ENCODE assay signal across 8 cellular contexts in the genomic region with DNA sequence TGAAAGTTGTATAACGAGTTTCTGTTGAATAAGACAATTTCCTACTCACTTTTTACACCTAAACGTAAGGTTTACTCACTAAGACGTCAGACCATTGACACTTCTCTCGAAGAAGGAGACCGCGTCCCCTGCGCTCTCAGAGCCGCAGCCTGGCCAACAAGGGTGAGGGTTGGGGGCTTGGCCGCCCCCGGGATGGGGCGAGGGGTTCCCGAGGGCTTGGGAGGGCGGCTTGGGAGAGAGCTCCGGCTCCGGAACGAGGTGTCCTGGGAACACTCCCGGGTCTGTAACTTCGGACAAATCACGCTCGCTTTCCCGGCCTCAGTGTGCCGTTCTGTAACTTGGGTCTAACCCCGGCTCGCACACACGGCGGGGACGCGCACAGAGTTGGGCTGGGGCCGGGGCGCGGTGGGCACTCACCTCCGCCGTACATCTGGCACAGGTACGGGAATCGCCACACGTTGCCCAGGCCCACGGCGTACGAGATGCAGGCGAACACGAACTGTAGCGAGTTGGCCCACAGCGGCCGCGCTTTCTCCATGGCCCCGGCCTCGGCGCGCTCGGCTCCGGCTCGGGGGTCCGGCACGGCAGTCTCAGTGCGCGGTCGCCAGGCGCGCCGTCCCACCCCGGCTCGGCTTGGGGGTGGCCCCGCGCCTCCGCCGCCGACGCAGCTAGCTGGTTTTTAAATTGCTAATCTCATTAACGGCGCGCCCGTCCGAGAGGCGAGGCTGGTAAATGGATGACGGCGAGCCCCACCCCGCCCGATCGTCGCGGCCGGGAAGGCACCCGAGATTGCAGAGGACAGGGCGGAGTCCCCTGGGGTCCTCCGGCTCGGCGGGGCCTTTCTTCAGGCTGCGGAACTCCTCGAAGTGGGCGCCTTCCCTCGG.
DNase-seq lines count a peak whose midpoint lies in the region; ATAC-seq and TF ChIP-seq lines count a peak whose summit lies in the region.

A gene with protein sequence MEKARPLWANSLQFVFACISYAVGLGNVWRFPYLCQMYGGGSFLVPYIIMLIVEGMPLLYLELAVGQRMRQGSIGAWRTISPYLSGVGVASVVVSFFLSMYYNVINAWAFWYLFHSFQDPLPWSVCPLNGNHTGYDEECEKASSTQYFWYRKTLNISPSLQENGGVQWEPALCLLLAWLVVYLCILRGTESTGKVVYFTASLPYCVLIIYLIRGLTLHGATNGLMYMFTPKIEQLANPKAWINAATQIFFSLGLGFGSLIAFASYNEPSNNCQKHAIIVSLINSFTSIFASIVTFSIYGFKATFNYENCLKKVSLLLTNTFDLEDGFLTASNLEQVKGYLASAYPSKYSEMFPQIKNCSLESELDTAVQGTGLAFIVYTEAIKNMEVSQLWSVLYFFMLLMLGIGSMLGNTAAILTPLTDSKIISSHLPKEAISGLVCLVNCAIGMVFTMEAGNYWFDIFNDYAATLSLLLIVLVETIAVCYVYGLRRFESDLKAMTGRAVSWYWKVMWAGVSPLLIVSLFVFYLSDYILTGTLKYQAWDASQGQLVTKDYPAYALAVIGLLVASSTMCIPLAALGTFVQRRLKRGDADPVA (minus strand): TSS at position 655 of the 884 bp plus-strand sequence. CDS start 117 bp downstream, at position 538.

- peak; percentile 67 for ATAC-seq in central memory CD8-positive, alpha-beta T cell (replicated peaks; ENCODE audit: extremely low read depth, poor library complexity, severe bottlenecking)
- ATAC-seq in memory B cell (ENCODE audit: low read depth) (peak; percentile 60), HG03280 (IDR thresholded peaks at IDR 0.05; ENCODE audit: unreplicated experiment) (no peak)

- peaks cover 0 to 64% of the 10 kb centered on the region in 2 donors for H3K27me3 ChIP-seq in tibial artery

- H3K4me3 ChIP-seq in tibial artery: peak within 1 kb of the TSS; percentile 16 to 48

- H3K4me1 Mint-ChIP-seq in central memory CD8-positive, alpha-beta T cell: peaks cover 15% of the 10 kb centered on the region
- H3K4me1 Mint-ChIP-seq in memory B cell: peaks cover 15% of the 10 kb centered on the region

- no peak within 1 kb of the TSS for H3K27ac ChIP-seq in tibial artery

- H3K27ac Mint-ChIP-seq in central memory CD8-positive, alpha-beta T cell (ENCODE audit: low read depth): no peak within 1 kb of the TSS
- H3K27ac Mint-ChIP-seq in memory B cell: no peak within 1 kb of the TSS

- H3K9me3 ChIP-seq in tibial artery: no peaks in the 10 kb centered on the region

- peak within 1 kb of the TSS; percentile 73 for H3K4me3 Mint-ChIP-seq in central memory CD8-positive, alpha-beta T cell
- H3K4me3 Mint-ChIP-seq in memory B cell: peak within 1 kb of the TSS; percentile 81

- H3K9me3 Mint-ChIP-seq in central memory CD8-positive, alpha-beta T cell: no peaks in the 10 kb centered on the region
- no peaks in the 10 kb centered on the region for H3K9me3 Mint-ChIP-seq in memory B cell

- TF ChIP-seq CTCF in tibial artery (IDR thresholded peaks at IDR 0.05): no peak

- H3K36me3 ChIP-seq in tibial artery: no peaks in the 10 kb centered on the region

- peaks cover 70% of the 10 kb centered on the region for H3K27me3 Mint-ChIP-seq in central memory CD8-positive, alpha-beta T cell
- H3K27me3 Mint-ChIP-seq in memory B cell: peaks cover 30% of the 10 kb centered on the region

- intact Hi-C loops in tibial artery (cut with DNase I; ENCODE audit: low total_unique reads): no loop called here

- no peaks in the 10 kb centered on the region for H3K36me3 Mint-ChIP-seq in central memory CD8-positive, alpha-beta T cell (ENCODE audit: insufficient read depth)
- H3K36me3 Mint-ChIP-seq in memory B cell: no peaks in the 10 kb centered on the region

- H3K4me1 ChIP-seq in tibial artery: peaks cover 0 to 12% (median 11%) of the 10 kb centered on the region in 4 donors

- peak; percentile 12 for DNase-seq in activated gamma-delta T cell (lab: John Stamatoyannopoulos, UW)
- no peak for DNase-seq in activated gamma-delta T cell treated with Interleukin-2 at 50 U/mL for 16 hours
- DNase-seq in central memory CD8-positive, alpha-beta T cell (ENCODE audit: low spot score in 2 of 2): no peak
- no peak for DNase-seq in memory B cell (ENCODE audit: low spot score in 2 of 2)
- no peak for DNase-seq in tibial artery
- no peak for DNase-seq in COLO829 (ENCODE audit: low spot score)
- DNase-seq in HCEC 1CT: no peak
